In genomic region chr10:96242822-96243221, GRCh38 we compare ENCODE assay signal across 24 cellular contexts.
"Had no signal": no experiment of that assay in that cellular context is flagged by ENCODE, and none has a peak within 500 bp of the region (broad histone marks: within the 10 kb centered on the region; RNA-seq: fewer than 3 reads in every experiment).

No MANE protein-coding gene starts in this region.

- H3K4me1 ChIP-seq: left lung, sigmoid colon, uterus had no signal

- H3K36me3 Mint-ChIP-seq: naive thymus-derived CD8-positive, alpha-beta T cell had no signal

- H3K27ac ChIP-seq: brain microvascular endothelial cell, coronary artery, left lung, neutrophil, sigmoid colon, tibial nerve, uterus had no signal

- H3K4me3 Mint-ChIP-seq: activated CD4-positive, alpha-beta T cell treated with anti-CD3 and anti-CD28 coated beads, Interleukin-2, amount 10 ng/mL, durations not matched to agents 24 days and 14 days; activated CD8-positive, alpha-beta T cell treated with anti-CD3 and anti-CD28 coated beads for 36 hours; activated naive CD4-positive, alpha-beta T cell treated with anti-CD3 and anti-CD28 coated beads for 36 hours; central memory CD8-positive, alpha-beta T cell; naive thymus-derived CD8-positive, alpha-beta T cell had no signal

- H3K9me3 ChIP-seq: left lung, neutrophil, sigmoid colon, tibial nerve, uterus had no signal

- H3K4me3 ChIP-seq: coronary artery, left lung, sigmoid colon, tibial nerve, uterus had no signal

- H3K27me3 ChIP-seq: brain microvascular endothelial cell, left lung, neutrophil, sigmoid colon, tibial nerve, uterus had no signal

- H3K9me3 Mint-ChIP-seq: activated CD4-positive, alpha-beta T cell treated with anti-CD3 and anti-CD28 coated beads, Interleukin-2, amount 10 ng/mL, durations not matched to agents 24 days and 14 days; activated CD8-positive, alpha-beta T cell treated with anti-CD3 and anti-CD28 coated beads for 36 hours; activated naive CD4-positive, alpha-beta T cell treated with anti-CD3 and anti-CD28 coated beads for 36 hours; central memory CD8-positive, alpha-beta T cell; naive thymus-derived CD8-positive, alpha-beta T cell had no signal

- FAIRE-seq: endometrium, keratinocyte had no signal

- H3K36me3 ChIP-seq: brain microvascular endothelial cell, left lung, neutrophil, sigmoid colon, tibial nerve, uterus had no signal

- H3K27ac Mint-ChIP-seq: activated CD4-positive, alpha-beta T cell treated with anti-CD3 and anti-CD28 coated beads, Interleukin-2, amount 10 ng/mL, durations not matched to agents 24 days and 14 days; activated CD8-positive, alpha-beta T cell treated with anti-CD3 and anti-CD28 coated beads for 36 hours; activated naive CD4-positive, alpha-beta T cell treated with anti-CD3 and anti-CD28 coated beads for 36 hours had no signal

- ATAC-seq: activated CD8-positive, alpha-beta T cell treated with anti-CD3 and anti-CD28 coated beads for 36 hours; left lung; naive thymus-derived CD8-positive, alpha-beta T cell had no signal

- H3K4me1 Mint-ChIP-seq: activated CD4-positive, alpha-beta T cell treated with anti-CD3 and anti-CD28 coated beads, Interleukin-2, amount 10 ng/mL, durations not matched to agents 24 days and 14 days; central memory CD8-positive, alpha-beta T cell had no signal

- H3K27me3 Mint-ChIP-seq: activated CD8-positive, alpha-beta T cell treated with anti-CD3 and anti-CD28 coated beads for 36 hours had no signal

- DNase-seq: activated CD4-positive, alpha-beta T cell treated with anti-CD3 and anti-CD28 coated beads, Interleukin-2, amount 10 ng/mL, durations not matched to agents 24 days and 14 days; activated CD4-positive, CD25-positive, alpha-beta regulatory T cell; activated CD8-positive, alpha-beta T cell treated with anti-CD3 and anti-CD28 coated beads for 36 hours; activated naive CD4-positive, alpha-beta T cell treated with anti-CD3 and anti-CD28 coated beads for 36 hours; activated T-cell treated with anti-CD3 and anti-CD28 coated beads, Interleukin-2, amount 50 U/mL, for 1 hour; aorta; brain microvascular endothelial cell; erythroblast; foreskin melanocyte; hypothalamus; left lung; naive thymus-derived CD8-positive, alpha-beta T cell; posterior cingulate gyrus; sigmoid colon; stimulated activated naive CD4-positive, alpha-beta T cell treated with Interleukin-2 at 50 U/mL for 16 hours; T-helper 1 cell; T-helper 9 cell; uterus had no signal
